Comparison of ENCODE assay signal across 8 cellular contexts in genomic region chr4:77073106-77073858, GRCh38.
DNase-seq lines count a peak whose midpoint lies in the region; ATAC-seq and TF ChIP-seq lines count a peak whose summit lies in the region.

No MANE protein-coding gene starts in this region.

- peaks cover 68% of the 10 kb centered on the region for H3K79me2 ChIP-seq in KMS-11 (ENCODE audit: insufficient read depth, low read depth)

- peak overlapping the region; percentile 93 for H3K4me2 ChIP-seq in KMS-11

- peak; percentile 14 for DNase-seq in AG20443 (ENCODE audit: low spot score)
- peak; percentile 44 for DNase-seq in cerebellar cortex (ENCODE audit: low spot score)
- DNase-seq in GM13976 (ENCODE audit: low spot score), result no peak
- no peak for DNase-seq in NCI-H69 (lab: John Stamatoyannopoulos, UW)

- ATAC-seq in GM21423 (IDR thresholded peaks at IDR 0.05; ENCODE audit: unreplicated experiment) (no peak), GM21381 (IDR thresholded peaks at IDR 0.05; ENCODE audit: unreplicated experiment) (no peak)

- no peak overlapping the region for H2AFZ ChIP-seq in KMS-11 (ENCODE audit: low read depth)

- H4K20me1 ChIP-seq in KMS-11 (ENCODE audit: insufficient read depth), result peaks cover 43% of the 10 kb centered on the region

- no peak for TF ChIP-seq CTCF in KMS-11 (conservative IDR thresholded peaks at IDR 0.05; ENCODE audit: low read depth, low read length)
- no peak for TF ChIP-seq CTCF in GM13976 (IDR thresholded peaks at IDR 0.05; ENCODE audit: borderline replicate concordance, control extremely low read depth, extremely low read depth, insufficient read depth, missing control alignments)

- in situ Hi-C loops in GM13976 (cut with MboI; ENCODE audit: low sequenced_read_pairs, unreplicated experiment), result no loop called here

- H3K27ac ChIP-seq in KMS-11 (peak overlapping the region; percentile 3; the same call in 1 of the 2 replicates), muscle layer of duodenum (ENCODE audit: low read length) (peak overlapping the region; percentile 90)

- H3K9ac ChIP-seq in KMS-11, result no peak overlapping the region

- no peaks in the 10 kb centered on the region for H3K9me3 ChIP-seq in muscle layer of duodenum (ENCODE audit: control insufficient read depth in 1 of 2, low read length in 2 of 2)

- peaks cover 66% of the 10 kb centered on the region for H3K4me1 ChIP-seq in KMS-11 (ENCODE audit: low read depth, poor library complexity, severe bottlenecking)
- H3K4me1 ChIP-seq in muscle layer of duodenum (ENCODE audit: control insufficient read depth in 1 of 2, insufficient read depth in 2 of 2, low read length in 2 of 2), result peaks cover 4 to 33% of the 10 kb centered on the region in 2 donors

- peak overlapping the region; percentile 13 for H3K4me3 ChIP-seq in KMS-11 (IDR thresholded peaks at IDR 0.05; ENCODE audit: insufficient read depth, low read depth, low read length)
- H3K4me3 ChIP-seq in muscle layer of duodenum (ENCODE audit: low read depth in 1 of 2, low read length in 2 of 2), result peak overlapping the region; percentile 85

- H3K27me3 ChIP-seq in KMS-11 (ENCODE audit: insufficient read depth, low read depth), result no peaks in the 10 kb centered on the region
- H3K27me3 ChIP-seq in muscle layer of duodenum (ENCODE audit: low read depth, low read length), result no peaks in the 10 kb centered on the region

- H3K36me3 ChIP-seq in KMS-11 (ENCODE audit: insufficient read depth), result no peaks in the 10 kb centered on the region
- peaks cover 0 to 7% of the 10 kb centered on the region in 2 donors for H3K36me3 ChIP-seq in muscle layer of duodenum (ENCODE audit: control insufficient read depth in 1 of 2, insufficient read depth in 2 of 2, low read length in 2 of 2)

Comparison
In these comparisons a context has a peak if more than half of its experiments do, and no peak if none do; other contexts are left out.
1. DNase-seq: peak in AG20443 (single experiment) and cerebellar cortex (single experiment); none in GM13976 (single experiment) and NCI-H69 (single experiment).